In the genomic region with DNA sequence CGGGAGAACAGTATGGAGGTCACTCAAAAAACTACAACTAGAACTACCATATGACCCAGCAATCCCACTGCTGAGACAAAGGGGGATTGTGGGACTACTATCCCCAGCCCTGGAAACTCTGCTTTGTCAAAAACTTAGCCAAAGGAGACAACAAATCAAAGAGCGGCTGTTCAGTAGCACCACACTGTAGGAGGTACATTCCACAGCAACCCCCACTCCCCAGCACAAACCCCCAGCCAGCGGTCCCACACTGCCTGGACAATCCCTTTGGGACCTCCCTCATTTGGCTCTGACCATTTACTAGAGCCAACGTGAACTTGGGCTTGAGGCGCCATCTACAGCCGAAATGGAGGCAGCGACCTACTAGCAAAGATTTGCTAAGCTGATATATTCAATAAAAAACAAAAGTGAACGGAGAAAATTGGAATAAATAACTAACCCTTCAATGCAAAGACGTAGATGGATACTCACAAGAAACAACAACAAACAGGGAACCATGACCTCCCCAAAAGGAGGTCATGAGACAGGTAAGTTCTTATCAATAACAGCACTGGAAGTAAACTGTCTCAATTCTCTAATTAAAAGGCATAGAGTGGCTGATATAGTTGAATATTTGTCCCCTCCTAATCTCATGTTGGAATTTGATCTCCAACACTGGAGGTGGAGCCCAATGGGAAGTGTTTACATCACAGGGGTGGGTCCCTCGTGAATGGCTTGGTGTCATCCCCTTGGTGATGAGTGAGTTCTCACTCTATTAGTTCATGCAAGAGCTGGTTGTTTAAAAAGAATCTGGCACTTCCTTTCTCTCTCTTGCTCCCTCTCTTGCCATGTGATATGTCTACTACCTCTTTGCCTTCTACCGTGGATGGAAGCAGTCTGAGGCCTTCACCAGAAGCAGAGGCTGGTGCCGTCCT, we compare ENCODE assay signal across 8 cellular contexts.
DNase-seq lines count a peak whose midpoint lies in the region; ATAC-seq and TF ChIP-seq lines count a peak whose summit lies in the region.

No MANE protein-coding gene starts in this region.

- intact Hi-C loops in sciatic nerve (cut with DNase I) = no loop called here

- H3K4me1 ChIP-seq in iPS DF 6.9 (ENCODE audit: control insufficient read depth, insufficient read depth, low read length) (no peaks in the 10 kb centered on the region), thoracic aorta (ENCODE audit: control insufficient read depth in 1 of 2, low read depth in 2 of 2) (no peaks in the 10 kb centered on the region)

- CTCF ChIA-PET in activated CD8-positive, alpha-beta T cell treated with anti-CD3 and anti-CD28 coated beads, Interleukin-2, amount 10 ng/mL, durations not matched to agents 7 days and 5 days (lab: Charles Lee) = interaction anchor here (1.0 to 1.4 kb wide), 4 partner anchors 9 to 40 kb away, joined by 3 to 5 read pairs (median 4); no protein-coding TSS in a partner anchor

- H3K9me3 ChIP-seq in iPS DF 6.9 (ENCODE audit: control insufficient read depth, insufficient read depth, low read length) = no peaks in the 10 kb centered on the region
- no peaks in the 10 kb centered on the region for H3K9me3 ChIP-seq in thoracic aorta

- H3K36me3 ChIP-seq in iPS DF 6.9 (ENCODE audit: control insufficient read depth, insufficient read depth, low read length) (no peaks in the 10 kb centered on the region), thoracic aorta (no peaks in the 10 kb centered on the region)

- no peak overlapping the region for H3K27ac Mint-ChIP-seq in activated CD8-positive, alpha-beta T cell treated with anti-CD3 and anti-CD28 coated beads, Interleukin-2, amount 10 ng/mL, durations not matched to agents 7 days and 5 days

- peaks cover 36% of the 10 kb centered on the region for H3K27me3 Mint-ChIP-seq in activated CD8-positive, alpha-beta T cell treated with anti-CD3 and anti-CD28 coated beads, Interleukin-2, amount 10 ng/mL, durations not matched to agents 7 days and 5 days (ENCODE audit: low read depth)

- H3K9me3 Mint-ChIP-seq in activated CD8-positive, alpha-beta T cell treated with anti-CD3 and anti-CD28 coated beads, Interleukin-2, amount 10 ng/mL, durations not matched to agents 7 days and 5 days (ENCODE audit: insufficient read depth) = no peaks in the 10 kb centered on the region

- no peak overlapping the region for H3K4me3 Mint-ChIP-seq in activated CD8-positive, alpha-beta T cell treated with anti-CD3 and anti-CD28 coated beads, Interleukin-2, amount 10 ng/mL, durations not matched to agents 7 days and 5 days

- H3K4me3 ChIP-seq in iPS DF 6.9 (ENCODE audit: low read length) = no peak overlapping the region
- H3K4me3 ChIP-seq in thoracic aorta = no peak overlapping the region

- ATAC-seq in GM18861 (IDR thresholded peaks at IDR 0.05; ENCODE audit: unreplicated experiment) = peak; percentile 59
- ATAC-seq in activated CD8-positive, alpha-beta T cell treated with anti-CD3 and anti-CD28 coated beads, Interleukin-2, amount 10 ng/mL, durations not matched to agents 7 days and 5 days = no peak
- ATAC-seq in thoracic aorta (ENCODE audit: insufficient number of reproducible peaks, low FRiP score, low read depth) = peak; percentile 28
- ATAC-seq in sciatic nerve = no peak

- WGBS in iPS DF 6.9 (ENCODE audit: insufficient coverage, insufficient read length) = no CpG with 5 or more reads among the region's 12 CpGs

- POLR2A ChIA-PET in activated CD8-positive, alpha-beta T cell treated with anti-CD3 and anti-CD28 coated beads, Interleukin-2, amount 10 ng/mL, durations not matched to agents 7 days and 5 days (lab: Charles Lee) = no interaction called here

- peak; percentile 49 for DNase-seq in COLO829 (ENCODE audit: low spot score)
- DNase-seq in NCI-H1694 (lab: John Stamatoyannopoulos, UW) = peak; percentile 32
- DNase-seq in activated CD8-positive, alpha-beta T cell treated with anti-CD3 and anti-CD28 coated beads, Interleukin-2, amount 10 ng/mL, durations not matched to agents 7 days and 5 days = peak; percentile 40
- DNase-seq in iPS DF 6.9 (ENCODE audit: low read depth, low spot score) = peak; percentile 70
- no peak for DNase-seq in thoracic aorta (ENCODE audit: low spot score)
- no peak for DNase-seq in sciatic nerve (ENCODE audit: low spot score)
- no peak for DNase-seq in activated gamma-delta T cell (lab: John Stamatoyannopoulos, UW)

- peak; percentile 47 for TF ChIP-seq CTCF in thoracic aorta (IDR thresholded peaks at IDR 0.05)

- H3K27ac ChIP-seq in iPS DF 6.9 (ENCODE audit: low read length) (no peak overlapping the region), thoracic aorta (no peak overlapping the region)

- no peaks in the 10 kb centered on the region for H3K4me1 Mint-ChIP-seq in activated CD8-positive, alpha-beta T cell treated with anti-CD3 and anti-CD28 coated beads, Interleukin-2, amount 10 ng/mL, durations not matched to agents 7 days and 5 days (ENCODE audit: low read depth)

- H3K36me3 Mint-ChIP-seq in activated CD8-positive, alpha-beta T cell treated with anti-CD3 and anti-CD28 coated beads, Interleukin-2, amount 10 ng/mL, durations not matched to agents 7 days and 5 days (ENCODE audit: low read depth) = no peaks in the 10 kb centered on the region

- no peaks in the 10 kb centered on the region for H3K27me3 ChIP-seq in iPS DF 6.9 (ENCODE audit: control insufficient read depth, insufficient read depth, low read length)
- H3K27me3 ChIP-seq in thoracic aorta (replicated peaks; ENCODE audit: insufficient read depth) = no peaks in the 10 kb centered on the region

Comparison
In these comparisons a context has a peak if more than half of its experiments do, and no peak if none do; other contexts are left out.
1. DNase-seq: peak in COLO829 (single experiment), NCI-H1694 (single experiment), activated CD8-positive, alpha-beta T cell treated with anti-CD3 and anti-CD28 coated beads, Interleukin-2, amount 10 ng/mL, durations not matched to agents 7 days and 5 days (single experiment) and iPS DF 6.9 (single experiment); none in thoracic aorta (single experiment), sciatic nerve (single experiment) and activated gamma-delta T cell (single experiment).
2. ATAC-seq: peak in GM18861 (single experiment) and thoracic aorta (single experiment); none in activated CD8-positive, alpha-beta T cell treated with anti-CD3 and anti-CD28 coated beads, Interleukin-2, amount 10 ng/mL, durations not matched to agents 7 days and 5 days (single experiment) and sciatic nerve (single experiment).